Comparison of ENCODE assay signal across 31 cellular contexts in genomic region chr14:96062010-96062409, GRCh38.
"Had no signal": no experiment of that assay in that cellular context is flagged by ENCODE, and none has a peak within 500 bp of the region (broad histone marks: within the 10 kb centered on the region; RNA-seq: fewer than 3 reads in every experiment).

No MANE protein-coding gene starts in this region.

- H3K27me3 ChIP-seq: body of pancreas, colonic mucosa, dorsolateral prefrontal cortex, neural progenitor cell, right atrium auricular region, suprapubic skin, tibial nerve had no signal

- H3K9me3 ChIP-seq: body of pancreas, colonic mucosa, heart right ventricle, lower lobe of right lung, right atrium auricular region, suprapubic skin, tibial nerve had no signal

- H3K27ac Mint-ChIP-seq: activated CD4-positive, alpha-beta memory T cell treated with anti-CD3 and anti-CD28 coated beads, Interleukin-2, amount 10 ng/mL, durations not matched to agents 7 days and 5 days; activated CD4-positive, alpha-beta T cell treated with anti-CD3 and anti-CD28 coated beads, Interleukin-2, amount 10 ng/mL, durations not matched to agents 7 days and 5 days; activated naive CD8-positive, alpha-beta T cell; natural killer cell; stimulated activated naive B cell treated with anti-CD40 and anti-IgM and Interleukin-4, amounts not matched to agents 10 μg/mL and 1 μg/mL and 100 μg/mL, for 72 hours; WTC11 had no signal

- H3K9me3 Mint-ChIP-seq: activated CD4-positive, alpha-beta memory T cell treated with anti-CD3 and anti-CD28 coated beads, Interleukin-2, amount 10 ng/mL, durations not matched to agents 7 days and 5 days; activated CD4-positive, alpha-beta T cell treated with anti-CD3 and anti-CD28 coated beads, Interleukin-2, amount 10 ng/mL, durations not matched to agents 7 days and 5 days; natural killer cell; neural progenitor cell; stimulated activated naive B cell treated with anti-CD40 and anti-IgM and Interleukin-4, amounts not matched to agents 10 μg/mL and 1 μg/mL and 100 μg/mL, for 72 hours; WTC11 had no signal

- H3K36me3 ChIP-seq: colonic mucosa, heart right ventricle, neural progenitor cell, right atrium auricular region, suprapubic skin, tibial nerve had no signal

- H3K27ac ChIP-seq: body of pancreas, colonic mucosa, heart right ventricle, lower lobe of right lung, neural progenitor cell, parathyroid adenoma, right atrium auricular region, suprapubic skin, tibial nerve had no signal

- DNase-seq: activated CD4-positive, alpha-beta memory T cell treated with anti-CD3 and anti-CD28 coated beads, Interleukin-2, amount 10 ng/mL, durations not matched to agents 7 days and 5 days; activated CD4-positive, alpha-beta T cell treated with anti-CD3 and anti-CD28 coated beads for 1 hour; activated CD4-positive, alpha-beta T cell treated with anti-CD3 and anti-CD28 coated beads, Interleukin-2, amount 10 ng/mL, durations not matched to agents 7 days and 5 days; activated effector memory CD4-positive, alpha-beta T cell treated with Interleukin-2 at 50 U/mL for 16 hours; activated naive CD4-positive, alpha-beta T cell treated with Interleukin-2 at 50 U/mL for 16 hours; anterior cingulate cortex; body of pancreas; cerebellar nuclear complex; colonic mucosa; foreskin fibroblast; heart right ventricle; kidney glomerular epithelial cell; mesenchymal stem cell; natural killer cell; occipital lobe; stimulated activated CD4-positive, alpha-beta T cell treated with anti-CD3 and anti-CD28 coated beads, Interleukin-15, amount 100 ng/mL, for 24 hours; stimulated activated CD4-positive, alpha-beta T cell treated with anti-CD3 and anti-CD28 coated beads, Interleukin-2, amount 100 ng/mL, for 24 hours; stimulated activated naive B cell treated with anti-CD40 and anti-IgM and Interleukin-4, amounts not matched to agents 10 μg/mL and 1 μg/mL and 100 μg/mL, for 72 hours; T-helper 2 cell had no signal

- H3K27me3 Mint-ChIP-seq: activated CD4-positive, alpha-beta T cell treated with anti-CD3 and anti-CD28 coated beads, Interleukin-2, amount 10 ng/mL, durations not matched to agents 7 days and 5 days had no signal

- H3K4me3 ChIP-seq: body of pancreas, colonic mucosa, dorsolateral prefrontal cortex, heart right ventricle, lower lobe of right lung, neural progenitor cell, right atrium auricular region, smooth muscle cell, suprapubic skin, tibial nerve had no signal

- H3K4me1 Mint-ChIP-seq: activated CD4-positive, alpha-beta memory T cell treated with anti-CD3 and anti-CD28 coated beads, Interleukin-2, amount 10 ng/mL, durations not matched to agents 7 days and 5 days; activated CD4-positive, alpha-beta T cell treated with anti-CD3 and anti-CD28 coated beads, Interleukin-2, amount 10 ng/mL, durations not matched to agents 7 days and 5 days; natural killer cell; stimulated activated naive B cell treated with anti-CD40 and anti-IgM and Interleukin-4, amounts not matched to agents 10 μg/mL and 1 μg/mL and 100 μg/mL, for 72 hours had no signal

- H3K36me3 Mint-ChIP-seq: activated naive CD8-positive, alpha-beta T cell; natural killer cell; stimulated activated naive B cell treated with anti-CD40 and anti-IgM and Interleukin-4, amounts not matched to agents 10 μg/mL and 1 μg/mL and 100 μg/mL, for 72 hours; WTC11 had no signal

- ATAC-seq: body of pancreas; esophagus mucosa; heart right ventricle; left lobe of liver; lower lobe of right lung; natural killer cell; stimulated activated naive B cell treated with anti-CD40 and anti-IgM and Interleukin-4, amounts not matched to agents 10 μg/mL and 1 μg/mL and 100 μg/mL, for 72 hours; WTC11 had no signal

- H3K4me3 Mint-ChIP-seq: activated CD4-positive, alpha-beta memory T cell treated with anti-CD3 and anti-CD28 coated beads, Interleukin-2, amount 10 ng/mL, durations not matched to agents 7 days and 5 days; activated CD4-positive, alpha-beta T cell treated with anti-CD3 and anti-CD28 coated beads, Interleukin-2, amount 10 ng/mL, durations not matched to agents 7 days and 5 days; activated naive CD8-positive, alpha-beta T cell; natural killer cell; neural progenitor cell; stimulated activated naive B cell treated with anti-CD40 and anti-IgM and Interleukin-4, amounts not matched to agents 10 μg/mL and 1 μg/mL and 100 μg/mL, for 72 hours; WTC11 had no signal
